Comparison of ENCODE assay signal across 20 cellular contexts in the genomic region with DNA sequence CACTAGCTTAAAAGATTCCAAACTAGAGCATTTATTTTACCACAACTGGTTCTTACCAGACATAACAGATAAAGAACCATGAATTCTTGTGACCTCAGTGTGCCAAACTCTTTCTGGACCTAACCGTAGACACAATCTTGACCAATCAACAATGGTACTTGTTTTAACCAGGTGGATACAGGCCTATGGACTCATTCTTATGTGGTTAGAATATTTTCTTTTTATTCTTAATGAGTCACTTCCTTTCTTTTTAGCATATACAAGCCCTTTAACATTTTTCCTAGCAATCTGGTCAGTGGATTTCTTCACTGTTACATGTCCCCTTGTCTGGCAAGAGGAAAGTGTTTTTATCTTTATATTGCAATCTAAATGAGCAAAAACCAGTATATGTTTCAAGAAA.
DNase-seq lines count a peak whose midpoint lies in the region; ATAC-seq, FAIRE-seq and TF ChIP-seq lines count a peak whose summit lies in the region.
"Had no signal": no experiment of that assay in that cellular context is flagged by ENCODE, and none has a peak within 500 bp of the region (broad histone marks: within the 10 kb centered on the region; RNA-seq: fewer than 3 reads in every experiment).

No MANE protein-coding gene starts in this region.

- H3K9me3 ChIP-seq in astrocyte (ENCODE audit: insufficient read depth, low read depth, low read length) (no peaks in the 10 kb centered on the region), mesenchymal stem cell (ENCODE audit: control insufficient read depth, low read length) (no peaks in the 10 kb centered on the region), neuronal stem cell (replicated peaks in 1 of 2; ENCODE audit: control insufficient read depth in 2 of 2, insufficient read depth in 1 of 2, low read depth in 1 of 2, low read length in 2 of 2) (peaks cover 0 to 7% of the 10 kb centered on the region in 2 donors)
- H3K9me3 ChIP-seq: SK-N-SH had no signal

- H3K79me1 ChIP-seq in mesenchymal stem cell (replicated peaks; ENCODE audit: low read length, poor library complexity, severe bottlenecking) (no peaks in the 10 kb centered on the region), neuronal stem cell (ENCODE audit: low read depth, low read length) (no peaks in the 10 kb centered on the region)

- no peak for ATAC-seq in HG03442 (IDR thresholded peaks at IDR 0.05; ENCODE audit: unreplicated experiment)

- no peaks in the 10 kb centered on the region for H3K27me3 ChIP-seq in astrocyte (ENCODE audit: insufficient read depth, low read length)
- no peaks in the 10 kb centered on the region for H3K27me3 ChIP-seq in mesenchymal stem cell (ENCODE audit: control insufficient read depth in 1 of 2, insufficient read depth in 1 of 2, low read length in 2 of 2)
- H3K27me3 ChIP-seq in neuronal stem cell (ENCODE audit: control insufficient read depth in 3 of 3, insufficient read depth in 3 of 3, low read depth in 1 of 3, low read length in 3 of 3), result no peaks in the 10 kb centered on the region

- H3K27ac ChIP-seq in astrocyte (ENCODE audit: low read depth, low read length) (peak overlapping the region; percentile 12), epithelial cell of prostate (peak overlapping the region; percentile 54), mesenchymal stem cell (ENCODE audit: low read length, poor library complexity, severe bottlenecking) (no peak overlapping the region), neuronal stem cell (replicated peaks; ENCODE audit: low read length) (no peak overlapping the region)
- H3K27ac ChIP-seq: PC-9 had no signal

- H3K36me3 ChIP-seq in astrocyte (ENCODE audit: insufficient read depth, low read length), result no peaks in the 10 kb centered on the region
- no peaks in the 10 kb centered on the region for H3K36me3 ChIP-seq in mesenchymal stem cell (ENCODE audit: control insufficient read depth in 1 of 2, insufficient read depth in 2 of 2, low read depth in 1 of 2, low read length in 2 of 2)
- no peaks in the 10 kb centered on the region for H3K36me3 ChIP-seq in neuronal stem cell (replicated peaks in 1 of 2; ENCODE audit: control insufficient read depth in 2 of 2, insufficient read depth in 2 of 2, low read length in 2 of 2)

- H3K4me2 ChIP-seq in astrocyte (ENCODE audit: low read length) (no peak overlapping the region), mesenchymal stem cell (ENCODE audit: low read length, poor library complexity, severe bottlenecking) (no peak overlapping the region), neuronal stem cell (ENCODE audit: insufficient read depth, low read length, poor library complexity, severe bottlenecking) (no peak overlapping the region)
- H3K4me2 ChIP-seq: PC-9, SK-N-SH had no signal

- no peak overlapping the region for H3K4me3 Mint-ChIP-seq in astrocyte (ENCODE audit: unreplicated experiment)
- H3K4me3 Mint-ChIP-seq: B cell; CD4-positive, alpha-beta T cell had no signal

- H3K9ac ChIP-seq in astrocyte (ENCODE audit: low read length) (no peak overlapping the region), mesenchymal stem cell (ENCODE audit: low read length) (no peak overlapping the region), neuronal stem cell (ENCODE audit: low read depth, low read length, poor library complexity) (no peak overlapping the region)
- H3K9ac ChIP-seq: SK-N-SH had no signal

- no peak overlapping the region for H3K4me3 ChIP-seq in astrocyte (ENCODE audit: insufficient read depth, low read depth, low read length)
- no peak overlapping the region for H3K4me3 ChIP-seq in mesenchymal stem cell (ENCODE audit: insufficient read depth in 1 of 2, low read depth in 1 of 2, low read length in 2 of 2)
- no peak overlapping the region for H3K4me3 ChIP-seq in neuronal stem cell (ENCODE audit: low read length in 2 of 2)
- H3K4me3 ChIP-seq: PC-9 had no signal

- H3K4me1 Mint-ChIP-seq in astrocyte (ENCODE audit: low read depth, unreplicated experiment), result peaks cover 14% of the 10 kb centered on the region
- H3K4me1 Mint-ChIP-seq: B cell had no signal

- no peak overlapping the region for H2AK5ac ChIP-seq in mesenchymal stem cell (ENCODE audit: low read length, severe bottlenecking)
- H2AK5ac ChIP-seq in neuronal stem cell (ENCODE audit: low read depth, low read length), result no peak overlapping the region

- no peak overlapping the region for H3K18ac ChIP-seq in mesenchymal stem cell (ENCODE audit: low read depth in 1 of 2, low read length in 2 of 2)
- no peak overlapping the region for H3K18ac ChIP-seq in neuronal stem cell (ENCODE audit: low read length)

- H2BK15ac ChIP-seq in mesenchymal stem cell (ENCODE audit: low read depth, poor library complexity, severe bottlenecking), result no peak overlapping the region
- no peak overlapping the region for H2BK15ac ChIP-seq in neuronal stem cell (ENCODE audit: low read length)

- H3K4me1 ChIP-seq in astrocyte (ENCODE audit: insufficient read depth, low read length) (peaks cover 4% of the 10 kb centered on the region), mesenchymal stem cell (ENCODE audit: control insufficient read depth, insufficient read depth, low read depth, low read length) (no peaks in the 10 kb centered on the region), neuronal stem cell (ENCODE audit: control insufficient read depth in 2 of 2, insufficient read depth in 1 of 2, low read depth in 1 of 2, low read length in 2 of 2) (peaks cover 0 to 5% of the 10 kb centered on the region in 2 donors)

- H2BK12ac ChIP-seq in mesenchymal stem cell (ENCODE audit: low read length in 2 of 2) (no peak overlapping the region), neuronal stem cell (ENCODE audit: low read length) (no peak overlapping the region)

- no peaks in the 10 kb centered on the region for H3K36me3 Mint-ChIP-seq in astrocyte (ENCODE audit: low read depth, unreplicated experiment)

- DNase-seq in LHCN-M2 (ENCODE audit: low read depth) (peak; percentile 8), astrocyte (ENCODE audit: low read depth) (peak; percentile 79), epithelial cell of prostate (ENCODE audit: low read depth, low spot score) (no peak), mesenchymal stem cell (peak; percentile 56), neuronal stem cell (ENCODE audit: low spot score) (no peak), nucleus accumbens (lab: John Stamatoyannopoulos, UW) (no peak)
- DNase-seq in activated CD4-positive, CD25-positive, alpha-beta regulatory T cell treated with anti-CD3 and anti-CD28 coated beads, Interleukin-2, amount 50 U/mL, for 72 hours, result no peak
- DNase-seq: CD4-positive, alpha-beta T cell; DND-41; NCI-H1048; NCI-H146; NCI-H2107; NCI-H446; PC-9; Right ventricle myocardium superior; SK-N-SH had no signal

- H4K8ac ChIP-seq in mesenchymal stem cell (ENCODE audit: low read length), result no peak overlapping the region
- H4K8ac ChIP-seq in neuronal stem cell (ENCODE audit: low read depth, low read length), result no peak overlapping the region

- H2BK120ac ChIP-seq in mesenchymal stem cell (ENCODE audit: low read depth, low read length) (no peak overlapping the region), neuronal stem cell (ENCODE audit: low read depth, low read length) (no peak overlapping the region)

- H2BK5ac ChIP-seq in mesenchymal stem cell (ENCODE audit: low read depth, low read length, poor library complexity, severe bottlenecking) (no peak overlapping the region), neuronal stem cell (ENCODE audit: low read length) (no peak overlapping the region)

- H2AFZ ChIP-seq in astrocyte (ENCODE audit: low read depth, low read length) (no peak overlapping the region), mesenchymal stem cell (ENCODE audit: low read depth, low read length) (no peak overlapping the region), neuronal stem cell (ENCODE audit: low read length) (no peak overlapping the region)
- H2AFZ ChIP-seq: PC-9 had no signal

- TF ChIP-seq CTCF in astrocyte (IDR thresholded peaks at IDR 0.05; ENCODE audit: insufficient read depth, low read depth, low read length), result no peak

- peaks cover 12% of the 10 kb centered on the region for H3K9me3 Mint-ChIP-seq in astrocyte (ENCODE audit: unreplicated experiment)

- no peaks in the 10 kb centered on the region for H4K20me1 ChIP-seq in astrocyte (ENCODE audit: insufficient read depth, low read length)

- H3K27me3 Mint-ChIP-seq in astrocyte (ENCODE audit: low read depth, unreplicated experiment), result no peaks in the 10 kb centered on the region
- H3K27me3 Mint-ChIP-seq: B cell; CD4-positive, alpha-beta T cell had no signal

- no peak overlapping the region for H3K23ac ChIP-seq in mesenchymal stem cell (ENCODE audit: low read length in 2 of 2)
- no peak overlapping the region for H3K23ac ChIP-seq in neuronal stem cell (ENCODE audit: low read depth, low read length, poor library complexity)

- H3K14ac ChIP-seq in mesenchymal stem cell (ENCODE audit: low read length in 2 of 2) (no peak overlapping the region), neuronal stem cell (ENCODE audit: low read length) (no peak overlapping the region)

- FAIRE-seq in astrocyte (lab: Jason Lieb, UNC), result no peak
- FAIRE-seq: H1, HTR-8/SVneo had no signal

- H4K91ac ChIP-seq in mesenchymal stem cell (ENCODE audit: low read length), result no peak overlapping the region
- no peak overlapping the region for H4K91ac ChIP-seq in neuronal stem cell (ENCODE audit: low read depth, low read length, poor library complexity)

- no peaks in the 10 kb centered on the region for H3K79me2 ChIP-seq in astrocyte (ENCODE audit: insufficient read depth, low read length)

- 17% methylated on average over 1 of the region's 1 CpG for WGBS in mesenchymal stem cell
- no CpG with 5 or more reads among the region's 1 CpG for WGBS in neuronal stem cell (ENCODE audit: extremely low coverage in 2 of 2, insufficient read length in 2 of 2, insufficient replicate concordance in 1 of 2), 2 donors

- no peak overlapping the region for H3K27ac Mint-ChIP-seq in astrocyte (ENCODE audit: unreplicated experiment)
- H3K27ac Mint-ChIP-seq: B cell; CD4-positive, alpha-beta T cell had no signal

- H3K4ac ChIP-seq in mesenchymal stem cell (ENCODE audit: low read depth in 1 of 2, low read length in 2 of 2), result no peak overlapping the region
- H3K4ac ChIP-seq in neuronal stem cell (ENCODE audit: low read length), result no peak overlapping the region

Comparison
In these comparisons a context has a peak if more than half of its experiments do, and no peak if none do; other contexts are left out.
1. DNase-seq: peak in LHCN-M2 (single experiment), astrocyte (single experiment) and mesenchymal stem cell (single experiment); none in epithelial cell of prostate (single experiment), neuronal stem cell (single experiment), nucleus accumbens (0 of 56) and activated CD4-positive, CD25-positive, alpha-beta regulatory T cell treated with anti-CD3 and anti-CD28 coated beads, Interleukin-2, amount 50 U/mL, for 72 hours (single experiment).
2. H3K27ac ChIP-seq: peak in astrocyte (single experiment) and epithelial cell of prostate (single experiment); none in mesenchymal stem cell (single experiment) and neuronal stem cell (single experiment).